Comparison of ENCODE assay signal across 8 cellular contexts in genomic region chr2:197294260-197294659, GRCh38. TPM values are rescaled to one million over a fixed set of nuclear protein-coding genes. Genes with fewer than 3 reads are reported as not detected.
DNase-seq lines count a peak whose midpoint lies in the region; ATAC-seq and TF ChIP-seq lines count a peak whose summit lies in the region.

No MANE protein-coding gene starts in this region.

- DNase-seq in activated CD4-positive, alpha-beta T cell treated with anti-CD3 and anti-CD28 coated beads, Interleukin-2, amount 50 U/mL, for 4 hours, result peak; percentile 42 to 53
- DNase-seq in psoas muscle, result no peak
- DNase-seq in RWPE1 (ENCODE audit: low spot score), result no peak
- no peak for DNase-seq in head of caudate nucleus
- DNase-seq in NCI-H748 (lab: John Stamatoyannopoulos, UW; ENCODE audit: unreplicated experiment), result no peak
- DNase-seq in NCI-H2107 treated with DMSO at 0.1 percent for 48 hours (lab: John Stamatoyannopoulos, UW; ENCODE audit: unreplicated experiment), result no peak

- H3K36me3 ChIP-seq in psoas muscle (ENCODE audit: insufficient read depth in 1 of 2, low read depth in 1 of 2), result no peaks in the 10 kb centered on the region

- no peak overlapping the region for H3K4me3 ChIP-seq in psoas muscle

- POLR2A ChIA-PET in RWPE1 (lab: Yijun Ruan, JAX; ENCODE audit: low non-redundant PET), result no interaction called here

- H3K27ac ChIP-seq in psoas muscle, result peak overlapping the region; percentile 17
- H3K27ac ChIP-seq in RWPE1, result no peak overlapping the region

- intact Hi-C loops in psoas muscle (cut with DNase I), result no loop called here
- intact Hi-C loops in head of caudate nucleus (cut with DNase I), result no loop called here

- WGBS in psoas muscle, 3 donors, result 72 to 85% (median 75%) methylated on average over 3 of the region's 3 CpGs

- no peaks in the 10 kb centered on the region for H3K27me3 ChIP-seq in psoas muscle (ENCODE audit: insufficient read depth in 3 of 3, low read length in 2 of 3)

- CTCF ChIA-PET in RWPE1 (lab: Yijun Ruan, JAX), result interaction anchor here (0.6 kb wide), 2 partner anchors 116 to 1009 kb away, joined by 3 read pairs; no protein-coding TSS in a partner anchor

- H3K9me3 ChIP-seq in psoas muscle, result no peaks in the 10 kb centered on the region

- H3K4me1 ChIP-seq in psoas muscle, result peaks cover 14% of the 10 kb centered on the region

- ATAC-seq in GM18909 (IDR thresholded peaks at IDR 0.05; ENCODE audit: poor library complexity, unreplicated experiment) (peak; percentile 42), HG02852 (IDR thresholded peaks at IDR 0.05; ENCODE audit: unreplicated experiment) (peak; percentile 48), psoas muscle (peak in 3 of 4 donors; percentile 26 to 53 (median 36))

- TF ChIP-seq CTCF in psoas muscle (IDR thresholded peaks at IDR 0.05), result no peak
- TF ChIP-seq CTCF in RWPE1 (conservative IDR thresholded peaks at IDR 0.05; ENCODE audit: low read depth), result no peak

RNA-seq across cellular contexts. Expression of gene ANKRD44, which starts 16.3 kb away (rescaled TPM):
- total RNA-seq in psoas muscle, result 1 to 10 TPM; 1.7 to 9.3 (median 8.5) TPM
- polyA plus RNA-seq in psoas muscle, result under 1 TPM; 0.35 to 0.93 (median 0.40) TPM

Comparison
In these comparisons a context has a peak if more than half of its experiments do, and no peak if none do; other contexts are left out.
1. DNase-seq: peak in activated CD4-positive, alpha-beta T cell treated with anti-CD3 and anti-CD28 coated beads, Interleukin-2, amount 50 U/mL, for 4 hours (2 of 2); none in psoas muscle (0 of 2), RWPE1 (single experiment), head of caudate nucleus (0 of 42), NCI-H748 (single experiment) and NCI-H2107 treated with DMSO at 0.1 percent for 48 hours (single experiment).
2. Peak in every context shown above with its lines, with median percentiles within 50 percentile points of each other: ATAC-seq.